ENCODE assay signal across 9 cellular contexts in genomic region chr10:60389413-60390009, GRCh38. TPM values are rescaled to one million over a fixed set of nuclear protein-coding genes. Genes with fewer than 3 reads are reported as not detected.
A peak's percentile ranks its signal among the peaks of the same experiment; 100 is the strongest.
DNase-seq lines count a peak whose midpoint lies in the region; ATAC-seq, FAIRE-seq and TF ChIP-seq lines count a peak whose summit lies in the region.
"Had no signal": no experiment of that assay in that cellular context is flagged by ENCODE, and none has a peak within 500 bp of the region (broad histone marks: within the 10 kb centered on the region; RNA-seq: fewer than 3 reads in every experiment).

TSS of gene ANK3 (minus strand) at chr10:60389875. CDS start at chr10:60389538, 337 bp downstream.

- intact Hi-C loops in left ventricle myocardium inferior (cut with micrococcal nuclease) (no loop called here), psoas muscle (cut with DNase I) (no loop called here)

- H3K27me3 ChIP-seq in left ventricle myocardium inferior (ENCODE audit: low read depth): no peaks in the 10 kb centered on the region
- H3K27me3 ChIP-seq in psoas muscle (ENCODE audit: insufficient read depth in 3 of 3, low read length in 2 of 3): no peaks in the 10 kb centered on the region
- H3K27me3 ChIP-seq: MG63 had no signal

- H3K4me3 Mint-ChIP-seq in T-cell: no peak within 1 kb of the TSS

- 65 to 70% (median 68%) methylated on average over 10 of the region's 10 CpGs for WGBS in psoas muscle, 3 donors

- no peak for TF ChIP-seq CTCF in D721Med (IDR thresholded peaks at IDR 0.05; ENCODE audit: insufficient read depth, missing control alignments)
- no peak for TF ChIP-seq CTCF in left ventricle myocardium inferior (IDR thresholded peaks at IDR 0.05; ENCODE audit: borderline replicate concordance)
- TF ChIP-seq CTCF in psoas muscle (IDR thresholded peaks at IDR 0.05): no peak

- FAIRE-seq in D721Med (lab: Jason Lieb, UNC): peak; percentile 70

- no peaks in the 10 kb centered on the region for H3K9me3 Mint-ChIP-seq in T-cell

- no peaks in the 10 kb centered on the region for H3K9me3 ChIP-seq in left ventricle myocardium inferior (replicated peaks)
- H3K9me3 ChIP-seq in psoas muscle: no peaks in the 10 kb centered on the region
- H3K9me3 ChIP-seq: MG63 had no signal

- H3K27ac ChIP-seq in left ventricle myocardium inferior (replicated peaks): no peak within 1 kb of the TSS
- H3K27ac ChIP-seq in psoas muscle: no peak within 1 kb of the TSS

- no peaks in the 10 kb centered on the region for H3K36me3 ChIP-seq in left ventricle myocardium inferior
- no peaks in the 10 kb centered on the region for H3K36me3 ChIP-seq in psoas muscle (ENCODE audit: insufficient read depth in 1 of 2, low read depth in 1 of 2)
- H3K36me3 ChIP-seq: MG63 had no signal

- POLR2A ChIA-PET in T-cell (lab: Charles Lee): no interaction called here

- CTCF ChIA-PET in T-cell (lab: Charles Lee): no interaction called here

- ATAC-seq in T-cell (replicated peaks in 1 of 4) (no peak), psoas muscle (no peak), HG02642 (IDR thresholded peaks at IDR 0.05; ENCODE audit: poor library complexity, unreplicated experiment) (no peak)

- no peak within 1 kb of the TSS for H3K4me3 ChIP-seq in left ventricle myocardium inferior
- H3K4me3 ChIP-seq in psoas muscle: no peak within 1 kb of the TSS
- H3K4me3 ChIP-seq: MG63 had no signal

- H3K4me1 ChIP-seq in left ventricle myocardium inferior (peaks cover 10% of the 10 kb centered on the region), psoas muscle (peaks cover 8% of the 10 kb centered on the region)

- H3K4me1 Mint-ChIP-seq in T-cell: peaks cover 26 to 38% (median 29%) of the 10 kb centered on the region in 3 donors

- H3K27me3 Mint-ChIP-seq in T-cell: no peaks in the 10 kb centered on the region

- no peak within 1 kb of the TSS for H3K27ac Mint-ChIP-seq in T-cell

- DNase-seq in D721Med (ENCODE audit: insufficient read length, low spot score): no peak
- DNase-seq in T-cell: no peak
- no peak for DNase-seq in left ventricle myocardium inferior
- no peak for DNase-seq in psoas muscle
- no peak for DNase-seq in NOMO-1 (lab: John Stamatoyannopoulos, UW; ENCODE audit: unreplicated experiment in 2 of 2)
- no peak for DNase-seq in SW480 (ENCODE audit: low spot score)
- DNase-seq in NOMO-1 treated with dmso at 0.1 percent for 144 hours (lab: John Stamatoyannopoulos, UW; ENCODE audit: unreplicated experiment): no peak
- DNase-seq: MG63 had no signal

- peaks cover 2% of the 10 kb centered on the region for H3K36me3 Mint-ChIP-seq in T-cell

RNA-seq across cellular contexts. Expression of gene ANK3, which starts in this region (rescaled TPM):
- total RNA-seq in T-cell (10 to 100 TPM; 43.0 to 74.8 (median 56.7) TPM), left ventricle myocardium inferior (179 TPM), psoas muscle (100 to 1,000 TPM in 2 of 4 donors, 10 to 100 TPM in 2; 44.8 to 170 (median 102) TPM)
- polyA plus RNA-seq in psoas muscle: 100 to 1,000 TPM in 1 of 3 donors, 10 to 100 TPM in 2; 11.6 to 138 (median 51.6) TPM
